ENCODE assay signal across 17 cellular contexts in the genomic region with DNA sequence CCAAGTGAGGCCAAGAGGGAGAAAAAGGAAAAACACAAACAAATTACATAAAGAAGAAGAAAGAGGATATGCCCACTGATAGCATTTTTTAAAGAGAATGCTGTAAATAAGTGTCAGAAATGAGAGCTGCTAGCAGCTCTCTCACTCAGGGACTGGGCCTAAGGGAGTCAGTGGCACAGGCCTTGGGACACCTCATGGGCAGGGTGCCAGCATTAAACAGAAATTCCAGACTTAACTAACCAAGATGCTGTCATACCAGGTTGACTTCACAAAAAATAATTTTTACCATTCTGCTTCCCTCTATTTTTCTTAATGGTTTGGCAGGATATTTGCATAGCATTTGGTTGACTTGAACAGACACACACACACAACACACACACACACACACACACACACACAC.
"Had no signal": no experiment of that assay in that cellular context is flagged by ENCODE, and none has a peak within 500 bp of the region (broad histone marks: within the 10 kb centered on the region; RNA-seq: fewer than 3 reads in every experiment).

No MANE protein-coding gene starts in this region.

- ATAC-seq: activated naive CD8-positive, alpha-beta T cell treated with anti-CD3 and anti-CD28 coated beads, Interleukin-2, amount 50 U/mL, for 24 hours; activated T-cell treated with anti-CD3 and anti-CD28 coated beads, Interleukin-2, amount 50 U/mL, for 4 hours; left cardiac atrium; naive thymus-derived CD8-positive, alpha-beta T cell; right lobe of liver; stimulated activated naive CD8-positive, alpha-beta T cell treated with anti-CD3 and anti-CD28 coated beads, Interleukin-15, amount 100 ng/mL, for 72 hours had no signal

- H3K4me3 ChIP-seq: colonic mucosa, right lobe of liver, testis, upper lobe of left lung had no signal

- H3K27ac ChIP-seq: colonic mucosa, right lobe of liver, testis, upper lobe of left lung had no signal

- H3K36me3 ChIP-seq: colonic mucosa, right lobe of liver, upper lobe of left lung had no signal

- DNase-seq: activated CD4-positive, alpha-beta T cell treated with anti-CD3 and anti-CD28 coated beads, Interleukin-2, amount 10 ng/mL, durations not matched to agents 7 days and 5 days; activated CD4-positive, CD25-positive, alpha-beta regulatory T cell; activated CD8-positive, alpha-beta memory T cell treated with anti-CD3 and anti-CD28 coated beads, Interleukin-2, amount 50 U/mL, for 4 hours; activated naive CD4-positive, alpha-beta T cell treated with anti-CD3 and anti-CD28 coated beads, Interleukin-2, amount 10 ng/mL, durations not matched to agents 7 days and 5 days; activated naive CD8-positive, alpha-beta T cell treated with anti-CD3 and anti-CD28 coated beads, Interleukin-2, amount 50 U/mL, for 24 hours; activated T-cell treated with anti-CD3 and anti-CD28 coated beads, Interleukin-2, amount 50 U/mL, for 4 hours; central memory CD4-positive, alpha-beta T cell; colonic mucosa; left cardiac atrium; naive thymus-derived CD8-positive, alpha-beta T cell; right lobe of liver; small intestine; stimulated activated CD4-positive, alpha-beta T cell treated with anti-CD3 and anti-CD28 coated beads, Interleukin-4, amount 100 ng/mL, for 1 hour; stimulated activated naive CD8-positive, alpha-beta T cell treated with anti-CD3 and anti-CD28 coated beads, Interleukin-15, amount 100 ng/mL, for 72 hours; T1000; testis; upper lobe of left lung had no signal

- H3K9me3 ChIP-seq: colonic mucosa, right lobe of liver, testis, upper lobe of left lung had no signal
